In the genomic region with DNA sequence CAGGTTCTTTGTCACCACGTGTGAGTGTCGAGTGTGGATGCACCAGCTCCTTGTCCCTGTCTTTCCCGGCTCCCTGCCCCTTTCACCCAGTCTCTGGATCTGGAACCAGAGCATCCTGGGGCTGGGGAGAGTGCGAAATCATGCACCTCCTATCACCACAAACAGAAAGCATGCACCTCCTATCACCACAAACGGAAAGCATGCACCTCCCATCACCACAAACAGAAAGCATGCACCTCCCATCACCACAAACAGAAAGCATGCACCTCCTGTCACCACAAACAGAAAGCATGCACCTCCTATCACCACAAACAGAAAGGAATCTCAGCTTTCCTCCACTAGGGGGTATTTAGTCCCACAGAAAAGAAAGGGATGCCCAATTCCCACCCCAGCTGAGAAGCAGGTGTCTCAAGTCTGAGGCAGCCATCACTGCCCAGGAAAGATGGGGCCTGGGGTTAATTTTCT, we compare ENCODE assay signal across 10 cellular contexts. TPM values are rescaled to one million over a fixed set of nuclear protein-coding genes. Genes with fewer than 3 reads are reported as not detected.
DNase-seq lines count a peak whose midpoint lies in the region; ATAC-seq, FAIRE-seq and TF ChIP-seq lines count a peak whose summit lies in the region.
"Had no signal": no experiment of that assay in that cellular context is flagged by ENCODE, and none has a peak within 500 bp of the region (broad histone marks: within the 10 kb centered on the region; RNA-seq: fewer than 3 reads in every experiment).

No MANE protein-coding gene starts in this region.

- ATAC-seq in CD4-positive, CD25-positive, alpha-beta regulatory T cell (ENCODE audit: low read depth in 2 of 2), result no peak
- ATAC-seq in GM19351 (IDR thresholded peaks at IDR 0.05; ENCODE audit: unreplicated experiment), result peak; percentile 45
- no peak for ATAC-seq in aorta (ENCODE audit: low FRiP score)

- CTCF ChIA-PET in endothelial cell of umbilical vein (lab: Charles Lee), result interaction anchor here (1.8 kb wide), 1 partner anchor 9 kb away, joined by 8 read pairs; no protein-coding TSS in a partner anchor

- peaks cover 6 to 63% (median 33%) of the 10 kb centered on the region in 4 donors for H3K4me1 Mint-ChIP-seq in CD4-positive, CD25-positive, alpha-beta regulatory T cell

- H3K27ac ChIP-seq in CD4-positive, CD25-positive, alpha-beta regulatory T cell (ENCODE audit: insufficient read depth, low read length, poor library complexity, severe bottlenecking), result no peak overlapping the region
- H3K27ac ChIP-seq in endothelial cell of umbilical vein (ENCODE audit: insufficient read depth, low read depth, low read length), result no peak overlapping the region
- no peak overlapping the region for H3K27ac ChIP-seq in aorta (ENCODE audit: low read depth in 1 of 2, low read length in 2 of 2)

- H3K27me3 ChIP-seq in CD4-positive, CD25-positive, alpha-beta regulatory T cell (ENCODE audit: control insufficient read depth, insufficient read depth, low read length), result no peaks in the 10 kb centered on the region
- H3K27me3 ChIP-seq in endothelial cell of umbilical vein (ENCODE audit: control insufficient read depth in 2 of 2, insufficient read depth in 2 of 2, low read length in 2 of 2) (peaks cover 24 to 32% of the 10 kb centered on the region in 2 experiments), aorta (ENCODE audit: control insufficient read depth in 1 of 2, insufficient read depth in 2 of 2, low read length in 1 of 2) (no peaks in the 10 kb centered on the region)

- H3K27me3 Mint-ChIP-seq in CD4-positive, CD25-positive, alpha-beta regulatory T cell, result peaks cover 5% of the 10 kb centered on the region

- H3K9me3 ChIP-seq in CD4-positive, CD25-positive, alpha-beta regulatory T cell (ENCODE audit: control insufficient read depth in 2 of 2, low read length in 2 of 2), result no peaks in the 10 kb centered on the region
- H3K9me3 ChIP-seq in endothelial cell of umbilical vein (replicated peaks; ENCODE audit: control insufficient read depth, insufficient read depth, low read length) (no peaks in the 10 kb centered on the region), aorta (ENCODE audit: control insufficient read depth, low read length) (no peaks in the 10 kb centered on the region)

- 58 to 67% methylated on average over 5 of the region's 5 CpGs for WGBS in aorta, 2 donors

- H3K4me3 ChIP-seq in CD4-positive, CD25-positive, alpha-beta regulatory T cell (ENCODE audit: low read depth, low read length), result no peak overlapping the region
- H3K4me3 ChIP-seq in endothelial cell of umbilical vein (replicated peaks in 1 of 3; ENCODE audit: insufficient read depth in 1 of 3, low read depth in 1 of 3, low read length in 3 of 3) (no peak overlapping the region), aorta (ENCODE audit: low read length in 2 of 2) (no peak overlapping the region)

- BruUV-seq in endothelial cell of umbilical vein (replicated peaks; lab: Mats Ljungman, UMichigan), result no TSS peak

- peak overlapping the region in 2 of 4 donors; percentile 48 to 66 for H3K4me3 Mint-ChIP-seq in CD4-positive, CD25-positive, alpha-beta regulatory T cell

- no peaks in the 10 kb centered on the region for H4K20me1 ChIP-seq in endothelial cell of umbilical vein (replicated peaks; ENCODE audit: control insufficient read depth, extremely low read depth, insufficient read depth, low read length)

- H3K36me3 Mint-ChIP-seq in CD4-positive, CD25-positive, alpha-beta regulatory T cell, result peaks cover 4% of the 10 kb centered on the region

- peak in 2 of 3 donors; percentile 11 to 69 for DNase-seq in CD4-positive, CD25-positive, alpha-beta regulatory T cell
- DNase-seq in RKO (ENCODE audit: low spot score) (peak; percentile 46), endothelial cell of umbilical vein (ENCODE audit: low read depth, low spot score) (no peak), aorta (no peak), hippocampal formation (lab: John Stamatoyannopoulos, UW) (no peak), GF-D8 (lab: John Stamatoyannopoulos, UW) (no peak), NCI-H510A (lab: John Stamatoyannopoulos, UW) (no peak)
- DNase-seq: T-helper 9 cell had no signal

- peaks cover 24% of the 10 kb centered on the region for H3K4me1 ChIP-seq in CD4-positive, CD25-positive, alpha-beta regulatory T cell (ENCODE audit: control insufficient read depth, insufficient read depth, low read length, poor library complexity, severe bottlenecking)
- no peaks in the 10 kb centered on the region for H3K4me1 ChIP-seq in endothelial cell of umbilical vein (ENCODE audit: control insufficient read depth, extremely low read depth, insufficient read depth, low read length)
- H3K4me1 ChIP-seq in aorta (ENCODE audit: control insufficient read depth in 1 of 2, insufficient read depth in 2 of 2, low read length in 2 of 2), result no peaks in the 10 kb centered on the region

- POLR2A ChIA-PET in endothelial cell of umbilical vein (lab: Charles Lee), result no interaction called here

- H3K9me3 Mint-ChIP-seq in CD4-positive, CD25-positive, alpha-beta regulatory T cell, result no peaks in the 10 kb centered on the region

- H3K9me1 ChIP-seq in endothelial cell of umbilical vein (replicated peaks; ENCODE audit: control insufficient read depth, extremely low read depth, insufficient read depth, low read length), result no peaks in the 10 kb centered on the region

- dilution Hi-C loops in endothelial cell of umbilical vein (cut with MboI; ENCODE audit: extremely low pct_ligation_motif_present, low sequenced_read_pairs), result no loop called here

- intact Hi-C loops in endothelial cell of umbilical vein (cut with micrococcal nuclease) (no loop called here), aorta (cut with DNase I) (no loop called here)

- TF ChIP-seq POLR2A in endothelial cell of umbilical vein (IDR thresholded peaks at IDR 0.05; ENCODE audit: low read depth, low read length), result no peak

- H3K36me3 ChIP-seq in CD4-positive, CD25-positive, alpha-beta regulatory T cell (ENCODE audit: control insufficient read depth, insufficient read depth, low read length), result no peaks in the 10 kb centered on the region
- H3K36me3 ChIP-seq in endothelial cell of umbilical vein (ENCODE audit: control insufficient read depth in 2 of 2, extremely low read depth in 1 of 2, insufficient read depth in 2 of 2, low read length in 2 of 2), result no peaks in the 10 kb centered on the region
- no peaks in the 10 kb centered on the region for H3K36me3 ChIP-seq in aorta (ENCODE audit: control insufficient read depth in 1 of 2, insufficient read depth in 2 of 2, low read length in 1 of 2)

- H3K27ac Mint-ChIP-seq in CD4-positive, CD25-positive, alpha-beta regulatory T cell, result peak overlapping the region; percentile 28 to 88 (median 48)

- H2AFZ ChIP-seq in endothelial cell of umbilical vein (ENCODE audit: low read depth, low read length), result no peak overlapping the region

- no peaks in the 10 kb centered on the region for H3K79me2 ChIP-seq in endothelial cell of umbilical vein (ENCODE audit: control insufficient read depth, insufficient read depth, low read length)

- TF ChIP-seq CTCF in endothelial cell of umbilical vein (IDR thresholded peaks at IDR 0.05; ENCODE audit: extremely low read depth in 1 of 2, insufficient read depth in 1 of 2, low read depth in 1 of 2, low read length in 2 of 2), result peak; percentile 5 to 9

- no peak overlapping the region for H3K4me2 ChIP-seq in endothelial cell of umbilical vein (ENCODE audit: insufficient read depth, low read length)

- H3K9ac ChIP-seq in endothelial cell of umbilical vein (replicated peaks; ENCODE audit: extremely low read depth, insufficient read depth, low read length), result no peak overlapping the region

- no peak for FAIRE-seq in endothelial cell of umbilical vein (lab: Jason Lieb, UNC)

RNA-seq across cellular contexts. Expression of a gene that starts 5.9 kb away (rescaled TPM):
- 2.0 TPM for total RNA-seq in CD4-positive, CD25-positive, alpha-beta regulatory T cell
- 1 to 10 TPM; 2.1 to 3.0 (median 2.3) TPM for polyA plus RNA-seq in CD4-positive, CD25-positive, alpha-beta regulatory T cell
- total RNA-seq in endothelial cell of umbilical vein, result not detected in 2 replicates
- polyA plus RNA-seq in endothelial cell of umbilical vein, result not detected in 2 replicates
- not detected in 2 replicates for polyA plus RNA-seq in endothelial cell of umbilical vein (2011; cell fraction: cytosol; rRNA removed)
- not detected in 2 replicates for polyA plus RNA-seq in endothelial cell of umbilical vein (2011; cell fraction: nucleus; rRNA removed)
- not detected in 2 replicates for polyA plus RNA-seq in endothelial cell of umbilical vein (2012)
- polyA minus RNA-seq in endothelial cell of umbilical vein, result not detected in 2 replicates
- not detected for polyA minus RNA-seq in endothelial cell of umbilical vein (2011; cell fraction: cytosol; rRNA and poly(A)+ RNA removed)
- polyA minus RNA-seq in endothelial cell of umbilical vein (2011; cell fraction: nucleus; rRNA and poly(A)+ RNA removed), result not detected in 2 replicates
- total RNA-seq in aorta, result not detected
- polyA plus RNA-seq in aorta, result not detected
- total RNA-seq: dermis microvascular lymphatic vessel endothelial cell had no signal

RNA-seq across cellular contexts. Expression of a gene that starts 16.9 kb away (rescaled TPM):
- 28.7 TPM for total RNA-seq in CD4-positive, CD25-positive, alpha-beta regulatory T cell
- 10 to 100 TPM; 18.6 to 22.6 (median 19.9) TPM for polyA plus RNA-seq in CD4-positive, CD25-positive, alpha-beta regulatory T cell
- total RNA-seq in endothelial cell of umbilical vein (21.2 and 22.9 TPM in 2 replicates), aorta (10 to 100 TPM; 16.7 to 25.3 TPM)
- polyA plus RNA-seq in endothelial cell of umbilical vein (24.2 and 29.0 TPM in 2 replicates), aorta (10 to 100 TPM in 1 of 2 donors, 1 to 10 TPM in 1; 7.8 to 22.5 TPM)
- 21.4 and 22.0 TPM in 2 replicates for polyA plus RNA-seq in endothelial cell of umbilical vein (2011; cell fraction: cytosol; rRNA removed)
- 91.2 and 108 TPM in 2 replicates for polyA plus RNA-seq in endothelial cell of umbilical vein (2011; cell fraction: nucleus; rRNA removed)
- 19.2 and 20.7 TPM in 2 replicates for polyA plus RNA-seq in endothelial cell of umbilical vein (2012)
- polyA minus RNA-seq in endothelial cell of umbilical vein, result 19.1 and 27.1 TPM in 2 replicates
- 4.7 TPM for polyA minus RNA-seq in endothelial cell of umbilical vein (2011; cell fraction: cytosol; rRNA and poly(A)+ RNA removed)
- polyA minus RNA-seq in endothelial cell of umbilical vein (2011; cell fraction: nucleus; rRNA and poly(A)+ RNA removed), result 20.1 and 36.6 TPM in 2 replicates

RNA-seq across cellular contexts. Expression of a gene that starts 17.1 kb away (rescaled TPM):
- 35.2 TPM for total RNA-seq in CD4-positive, CD25-positive, alpha-beta regulatory T cell
- polyA plus RNA-seq in CD4-positive, CD25-positive, alpha-beta regulatory T cell, result 100 to 1,000 TPM; 138 to 148 (median 144) TPM
- total RNA-seq in endothelial cell of umbilical vein (38.0 and 40.7 TPM in 2 replicates), aorta (10 to 100 TPM; 28.3 to 33.9 TPM)
- polyA plus RNA-seq in endothelial cell of umbilical vein (29.2 and 35.7 TPM in 2 replicates), aorta (10 to 100 TPM; 45.1 to 64.4 TPM)
- 57.8 and 59.9 TPM in 2 replicates for polyA plus RNA-seq in endothelial cell of umbilical vein (2011; cell fraction: cytosol; rRNA removed)
- 46.7 and 56.1 TPM in 2 replicates for polyA plus RNA-seq in endothelial cell of umbilical vein (2011; cell fraction: nucleus; rRNA removed)
- polyA plus RNA-seq in endothelial cell of umbilical vein (2012), result 52.7 and 70.0 TPM in 2 replicates
- polyA minus RNA-seq in endothelial cell of umbilical vein, result 31.6 and 35.1 TPM in 2 replicates
- polyA minus RNA-seq in endothelial cell of umbilical vein (2011; cell fraction: cytosol; rRNA and poly(A)+ RNA removed), result 18.8 TPM
- 9.2 and 11.3 TPM in 2 replicates for polyA minus RNA-seq in endothelial cell of umbilical vein (2011; cell fraction: nucleus; rRNA and poly(A)+ RNA removed)

RNA-seq across cellular contexts. Expression of a gene that starts 45.8 kb away (rescaled TPM):
- total RNA-seq in CD4-positive, CD25-positive, alpha-beta regulatory T cell, result 65.1 TPM
- polyA plus RNA-seq in CD4-positive, CD25-positive, alpha-beta regulatory T cell, result 10 to 100 TPM; 43.9 to 61.7 (median 54.3) TPM
- 41.6 and 53.1 TPM in 2 replicates for total RNA-seq in endothelial cell of umbilical vein
- 38.0 and 40.2 TPM in 2 replicates for polyA plus RNA-seq in endothelial cell of umbilical vein
- polyA plus RNA-seq in endothelial cell of umbilical vein (2011; cell fraction: cytosol; rRNA removed), result 33.9 and 38.1 TPM in 2 replicates
- polyA plus RNA-seq in endothelial cell of umbilical vein (2011; cell fraction: nucleus; rRNA removed), result 108 and 115 TPM in 2 replicates
- polyA plus RNA-seq in endothelial cell of umbilical vein (2012), result 48.2 and 57.0 TPM in 2 replicates
- 62.9 and 72.5 TPM in 2 replicates for polyA minus RNA-seq in endothelial cell of umbilical vein
- polyA minus RNA-seq in endothelial cell of umbilical vein (2011; cell fraction: cytosol; rRNA and poly(A)+ RNA removed), result 18.4 TPM
- 36.8 and 41.5 TPM in 2 replicates for polyA minus RNA-seq in endothelial cell of umbilical vein (2011; cell fraction: nucleus; rRNA and poly(A)+ RNA removed)
- total RNA-seq in aorta, result 10 to 100 TPM; 27.6 to 42.9 TPM
- 10 to 100 TPM; 17.9 to 36.3 TPM for polyA plus RNA-seq in aorta

RNA-seq across cellular contexts. Expression of a gene that starts 46.5 kb away (rescaled TPM):
- total RNA-seq in CD4-positive, CD25-positive, alpha-beta regulatory T cell, result 38.2 TPM
- polyA plus RNA-seq in CD4-positive, CD25-positive, alpha-beta regulatory T cell, result 10 to 100 TPM; 12.9 to 19.3 (median 14.6) TPM
- total RNA-seq in endothelial cell of umbilical vein, result 42.6 and 43.8 TPM in 2 replicates
- 19.7 and 22.6 TPM in 2 replicates for polyA plus RNA-seq in endothelial cell of umbilical vein
- 22.3 and 25.2 TPM in 2 replicates for polyA plus RNA-seq in endothelial cell of umbilical vein (2011; cell fraction: cytosol; rRNA removed)
- 58.9 and 69.5 TPM in 2 replicates for polyA plus RNA-seq in endothelial cell of umbilical vein (2011; cell fraction: nucleus; rRNA removed)
- polyA plus RNA-seq in endothelial cell of umbilical vein (2012), result 23.6 and 30.5 TPM in 2 replicates
- 51.1 and 54.4 TPM in 2 replicates for polyA minus RNA-seq in endothelial cell of umbilical vein
- polyA minus RNA-seq in endothelial cell of umbilical vein (2011; cell fraction: cytosol; rRNA and poly(A)+ RNA removed), result 74.8 TPM
- polyA minus RNA-seq in endothelial cell of umbilical vein (2011; cell fraction: nucleus; rRNA and poly(A)+ RNA removed), result 42.2 and 56.5 TPM in 2 replicates
- total RNA-seq in aorta, result 10 to 100 TPM in 1 of 2 donors, 1 to 10 TPM in 1; 8.3 to 14.0 TPM
- polyA plus RNA-seq in aorta, result 10 to 100 TPM in 1 of 2 donors, 1 to 10 TPM in 1; 3.9 to 11.7 TPM

Comparison
In these comparisons a context has a peak if more than half of its experiments do, and no peak if none do; other contexts are left out.
1. DNase-seq: peak in CD4-positive, CD25-positive, alpha-beta regulatory T cell (2 of 3) and RKO (single experiment); none in endothelial cell of umbilical vein (single experiment), aorta (0 of 2), hippocampal formation (0 of 2), GF-D8 (single experiment) and NCI-H510A (single experiment).